In the genomic region with DNA sequence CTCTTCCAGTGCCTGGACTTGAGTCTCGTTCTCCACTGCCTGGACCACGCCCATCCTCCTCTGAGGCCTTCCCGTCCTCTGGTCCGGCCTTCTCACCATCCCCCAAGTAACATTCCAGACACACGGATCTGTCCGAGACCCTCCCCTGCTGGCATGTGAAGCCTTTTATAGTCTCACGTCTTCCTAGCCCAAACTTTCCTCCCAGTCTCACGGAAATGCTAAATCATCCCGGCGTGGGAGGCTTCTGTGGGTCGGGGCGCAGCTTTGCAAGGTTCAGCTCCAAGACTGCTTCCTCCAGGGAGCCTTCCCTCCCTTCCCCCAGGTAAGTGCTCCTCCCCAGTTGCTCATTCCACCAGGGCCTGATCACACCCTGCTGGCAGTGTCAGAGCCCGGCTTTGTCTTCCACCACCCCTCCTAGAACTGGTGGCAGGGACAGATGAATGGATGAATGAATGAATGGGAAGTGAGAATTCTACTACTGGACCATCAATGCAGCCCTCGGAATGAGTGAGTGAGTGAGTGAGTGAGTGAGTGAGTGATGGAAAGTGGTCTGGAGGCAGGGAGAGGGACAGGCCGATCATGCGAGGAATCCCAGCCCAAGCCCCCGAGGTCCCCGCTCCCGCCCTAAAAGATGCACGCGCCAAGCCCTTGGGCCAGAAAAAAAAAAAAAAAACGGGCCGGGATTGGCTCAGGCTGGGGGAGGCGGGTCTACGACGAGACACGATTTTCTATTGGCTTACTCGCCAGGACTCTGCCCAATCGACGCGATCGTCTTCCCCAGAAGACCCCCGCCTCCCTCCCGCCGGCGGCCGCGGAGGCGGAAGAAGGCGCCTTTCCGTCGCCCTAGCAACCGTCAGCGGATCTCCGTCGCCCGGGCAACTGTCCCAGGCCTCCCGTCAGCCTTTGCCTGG, we compare ENCODE assay signal across 7 cellular contexts. TPM values are rescaled to one million over a fixed set of nuclear protein-coding genes. Genes with fewer than 3 reads are reported as not detected.
DNase-seq lines count a peak whose midpoint lies in the region; ATAC-seq lines count a peak whose summit lies in the region.

No MANE protein-coding gene starts in this region.

- ATAC-seq in GM18858 (IDR thresholded peaks at IDR 0.05; ENCODE audit: unreplicated experiment) (peak; percentile 49), HG03432 (IDR thresholded peaks at IDR 0.05; ENCODE audit: unreplicated experiment) (peak; percentile 69), left colon (peak; percentile 93)

- peak; percentile 83 for DNase-seq in NCI-H524 treated with DMSO at 0.1 percent for 48 hours (lab: John Stamatoyannopoulos, UW)
- DNase-seq in activated CD4-positive, alpha-beta T cell treated with anti-CD3 and anti-CD28 coated beads, Interleukin-2, amount 50 U/mL, for 24 hours (ENCODE audit: low read depth in 1 of 2, low spot score in 1 of 2), result peak; percentile 32 to 64
- DNase-seq in left colon, result peak; percentile 75 to 82
- peak; percentile 43 to 63 for DNase-seq in stimulated activated CD4-positive, alpha-beta T cell treated with anti-CD3 and anti-CD28 coated beads, Interleukin-1b, Interleukin-23, amount 100 ng/mL, for 4 hours (ENCODE audit: low read depth in 2 of 2)

- peak overlapping the region; percentile 77 for H3K27ac Mint-ChIP-seq in dendritic cell treated with granulocyte-macrophage colony-stimulating factor and Interleukin-4, amounts not matched to agents 40 ng/mL and 50 ng/mL, for 4 days

- peak overlapping the region; percentile 76 for H3K4me3 Mint-ChIP-seq in dendritic cell treated with granulocyte-macrophage colony-stimulating factor and Interleukin-4, amounts not matched to agents 40 ng/mL and 50 ng/mL, for 4 days

- H3K36me3 Mint-ChIP-seq in dendritic cell treated with granulocyte-macrophage colony-stimulating factor and Interleukin-4, amounts not matched to agents 40 ng/mL and 50 ng/mL, for 4 days (ENCODE audit: low read depth), result no peaks in the 10 kb centered on the region

- H3K9me3 Mint-ChIP-seq in dendritic cell treated with granulocyte-macrophage colony-stimulating factor and Interleukin-4, amounts not matched to agents 40 ng/mL and 50 ng/mL, for 4 days, result no peaks in the 10 kb centered on the region

- H3K4me1 Mint-ChIP-seq in dendritic cell treated with granulocyte-macrophage colony-stimulating factor and Interleukin-4, amounts not matched to agents 40 ng/mL and 50 ng/mL, for 4 days (ENCODE audit: low read depth), result peaks cover 28% of the 10 kb centered on the region

- H3K27me3 Mint-ChIP-seq in dendritic cell treated with granulocyte-macrophage colony-stimulating factor and Interleukin-4, amounts not matched to agents 40 ng/mL and 50 ng/mL, for 4 days, result peaks cover 47% of the 10 kb centered on the region

- intact Hi-C loops in dendritic cell treated with granulocyte-macrophage colony-stimulating factor and Interleukin-4, amounts not matched to agents 40 ng/mL and 50 ng/mL, for 4 days (cut with micrococcal nuclease), result no loop called here
- intact Hi-C loops in left colon (cut with DNase I, micrococcal nuclease), result no loop called here

RNA-seq across cellular contexts. Expression of gene EPHX3, which starts 9.3 kb away (rescaled TPM):
- under 1 TPM; 0.39 to 0.58 TPM for total RNA-seq in left colon

RNA-seq across cellular contexts. Expression of gene NOTCH3, which starts 22.2 kb away (rescaled TPM):
- 10 to 100 TPM in 1 of 2 donors, 1 to 10 TPM in 1; 6.1 to 12.2 TPM for total RNA-seq in left colon

Comparison
In these comparisons a context has a peak if more than half of its experiments do, and no peak if none do; other contexts are left out.
1. Peak in every context shown above with its lines: DNase-seq and ATAC-seq.